Comparison of ENCODE assay signal across 14 cellular contexts in the genomic region with DNA sequence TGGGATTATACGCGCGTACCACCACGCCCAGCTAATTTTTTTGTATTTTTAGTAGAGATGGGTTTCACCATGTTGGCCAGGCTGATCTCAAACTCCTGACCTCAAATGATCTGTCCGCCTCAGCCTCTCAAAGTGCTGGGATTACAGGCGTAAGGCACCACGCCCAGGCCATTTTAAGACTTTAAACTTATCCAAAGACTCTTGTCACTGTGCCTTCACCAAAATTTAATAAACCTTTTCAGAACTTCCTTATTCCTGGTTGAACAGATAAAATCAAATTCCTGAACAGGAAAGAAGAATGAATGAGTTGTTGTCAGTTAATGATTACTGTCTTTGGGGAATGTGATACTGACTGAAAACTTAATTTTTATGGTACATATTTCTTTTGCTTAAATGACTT. TPM values are rescaled to one million over a fixed set of nuclear protein-coding genes. Genes with fewer than 3 reads are reported as not detected.
DNase-seq lines count a peak whose midpoint lies in the region; ATAC-seq and TF ChIP-seq lines count a peak whose summit lies in the region.
"Had no signal": no experiment of that assay in that cellular context is flagged by ENCODE, and none has a peak within 500 bp of the region (broad histone marks: within the 10 kb centered on the region; RNA-seq: fewer than 3 reads in every experiment).

No MANE protein-coding gene starts in this region.

- H3K4me3 Mint-ChIP-seq in activated T-cell treated with anti-CD3 and anti-CD28 coated beads, Interleukin-2, amount 50 U/mL, for 24 hours: no peak overlapping the region
- H3K4me3 Mint-ChIP-seq in T-helper 17 cell: no peak overlapping the region
- no peak overlapping the region for H3K4me3 Mint-ChIP-seq in endothelial cell (ENCODE audit: unreplicated experiment)
- H3K4me3 Mint-ChIP-seq: CD8-positive, alpha-beta T cell; H9 had no signal

- no peaks in the 10 kb centered on the region for H3K27me3 Mint-ChIP-seq in activated T-cell treated with anti-CD3 and anti-CD28 coated beads, Interleukin-2, amount 50 U/mL, for 24 hours
- H3K27me3 Mint-ChIP-seq in T-helper 17 cell: no peaks in the 10 kb centered on the region
- no peaks in the 10 kb centered on the region for H3K27me3 Mint-ChIP-seq in endothelial cell (ENCODE audit: unreplicated experiment)

- intact Hi-C loops in mucosa of descending colon (cut with DNase I, micrococcal nuclease): no loop called here

- peaks cover 2% of the 10 kb centered on the region for H3K4me1 Mint-ChIP-seq in activated T-cell treated with anti-CD3 and anti-CD28 coated beads, Interleukin-2, amount 50 U/mL, for 24 hours (ENCODE audit: low read depth)
- peaks cover 10% of the 10 kb centered on the region for H3K4me1 Mint-ChIP-seq in T-helper 17 cell
- no peaks in the 10 kb centered on the region for H3K4me1 Mint-ChIP-seq in endothelial cell (ENCODE audit: unreplicated experiment)
- H3K4me1 Mint-ChIP-seq: H9 had no signal

- no peak overlapping the region for H3K4me3 ChIP-seq in mucosa of descending colon
- H3K4me3 ChIP-seq: BLaER1 had no signal

- no peaks in the 10 kb centered on the region for H3K9me3 Mint-ChIP-seq in activated T-cell treated with anti-CD3 and anti-CD28 coated beads, Interleukin-2, amount 50 U/mL, for 24 hours
- no peaks in the 10 kb centered on the region for H3K9me3 Mint-ChIP-seq in endothelial cell (ENCODE audit: unreplicated experiment)
- H3K9me3 Mint-ChIP-seq: CD8-positive, alpha-beta T cell; H9 had no signal

- peaks cover 81% of the 10 kb centered on the region for H3K36me3 Mint-ChIP-seq in activated T-cell treated with anti-CD3 and anti-CD28 coated beads, Interleukin-2, amount 50 U/mL, for 24 hours (ENCODE audit: low read depth)
- H3K36me3 Mint-ChIP-seq in T-helper 17 cell (ENCODE audit: low read depth): peaks cover 2% of the 10 kb centered on the region
- peaks cover 39% of the 10 kb centered on the region for H3K36me3 Mint-ChIP-seq in endothelial cell (ENCODE audit: low read depth, unreplicated experiment)

- H3K4me1 ChIP-seq in mucosa of descending colon (ENCODE audit: low read depth): peaks cover 4% of the 10 kb centered on the region
- H3K4me1 ChIP-seq: BLaER1 had no signal

- H3K36me3 ChIP-seq in mucosa of descending colon (ENCODE audit: low read depth): no peaks in the 10 kb centered on the region

- DNase-seq in activated T-cell treated with anti-CD3 and anti-CD28 coated beads, Interleukin-2, amount 50 U/mL, for 24 hours: no peak
- DNase-seq in activated T-cell treated with anti-CD3 and anti-CD28 coated beads, Interleukin-2, amount 50 U/mL, for 48 hours: no peak
- DNase-seq in T-helper 17 cell: no peak
- DNase-seq in mucosa of descending colon: no peak
- DNase-seq in endothelial cell (ENCODE audit: low spot score): no peak
- DNase-seq: 8988T; Calu3; CD8-positive, alpha-beta T cell; DMS79 treated with DMSO at 0.1 percent for 48 hours; GF-D8; H9 had no signal

- TF ChIP-seq CTCF in C4-2B (conservative IDR thresholded peaks at IDR 0.05) (no peak), mucosa of descending colon (IDR thresholded peaks at IDR 0.05) (no peak), endothelial cell (IDR thresholded peaks at IDR 0.05; ENCODE audit: unreplicated experiment) (no peak)

- H3K27ac ChIP-seq in C4-2B: peak overlapping the region; percentile 84
- H3K27ac ChIP-seq: BLaER1 had no signal

- H3K27ac Mint-ChIP-seq in activated T-cell treated with anti-CD3 and anti-CD28 coated beads, Interleukin-2, amount 50 U/mL, for 24 hours: peak overlapping the region; percentile 22
- peak overlapping the region; percentile 2 for H3K27ac Mint-ChIP-seq in T-helper 17 cell
- H3K27ac Mint-ChIP-seq in endothelial cell (ENCODE audit: unreplicated experiment): no peak overlapping the region
- H3K27ac Mint-ChIP-seq: CD8-positive, alpha-beta T cell had no signal

- ATAC-seq in T-helper 17 cell (no peak), mucosa of descending colon (peak; percentile 45), GM19452 (IDR thresholded peaks at IDR 0.05; ENCODE audit: unreplicated experiment) (no peak)
- ATAC-seq: CD8-positive, alpha-beta T cell had no signal

- H3K9me3 ChIP-seq in T-helper 17 cell (ENCODE audit: control insufficient read depth, low read length, poor library complexity, severe bottlenecking) (no peaks in the 10 kb centered on the region), mucosa of descending colon (no peaks in the 10 kb centered on the region)
- H3K9me3 ChIP-seq: BLaER1 had no signal

RNA-seq across cellular contexts. Expression of a gene that starts 37.8 kb away (rescaled TPM):
- total RNA-seq in T-helper 17 cell (10 to 100 TPM; 84.9 to 95.9 TPM), mucosa of descending colon (10 to 100 TPM; 33.3 to 46.2 (median 39.6) TPM), endothelial cell (ENCODE audit: unreplicated experiment) (89.1 TPM)

RNA-seq across cellular contexts. Expression of a gene that starts 40.9 kb away (rescaled TPM):
- total RNA-seq in T-helper 17 cell: 10 to 100 TPM; 78.8 to 87.5 TPM
- total RNA-seq in mucosa of descending colon: 10 to 100 TPM; 56.0 to 75.2 (median 63.9) TPM
- total RNA-seq in endothelial cell (ENCODE audit: unreplicated experiment): 55.4 TPM

RNA-seq across cellular contexts. Expression of a gene that starts 58.3 kb away (rescaled TPM):
- total RNA-seq in T-helper 17 cell: 10 to 100 TPM; 17.6 to 18.7 TPM
- 10 to 100 TPM; 24.7 to 27.8 (median 24.9) TPM for total RNA-seq in mucosa of descending colon
- 20.8 TPM for total RNA-seq in endothelial cell (ENCODE audit: unreplicated experiment)
